17 cellular contexts compared by ENCODE assay signal in genomic region chr1:29860681-29861080, GRCh38.
DNase-seq lines count a peak whose midpoint lies in the region; ATAC-seq, FAIRE-seq and TF ChIP-seq lines count a peak whose summit lies in the region.
"Had no signal": no experiment of that assay in that cellular context is flagged by ENCODE, and none has a peak within 500 bp of the region (broad histone marks: within the 10 kb centered on the region; RNA-seq: fewer than 3 reads in every experiment).

No MANE protein-coding gene starts in this region.

- H3K18ac ChIP-seq in neuronal stem cell (ENCODE audit: low read length): no peak overlapping the region

- no peak overlapping the region for H2BK12ac ChIP-seq in neuronal stem cell (ENCODE audit: low read length)

- no peak for TF ChIP-seq POLR2A in adrenal gland (IDR thresholded peaks at IDR 0.05)

- H3K4me3 ChIP-seq in bronchial epithelial cell (ENCODE audit: low read depth, low read length) (no peak overlapping the region), neuronal stem cell (ENCODE audit: low read length in 2 of 2) (no peak overlapping the region), adrenal gland (no peak overlapping the region)
- H3K4me3 ChIP-seq: GM23338 had no signal

- no peak overlapping the region for H3K4me2 ChIP-seq in neuronal stem cell (ENCODE audit: insufficient read depth, low read length, poor library complexity, severe bottlenecking)
- H3K4me2 ChIP-seq: GM23338 had no signal

- H2AK5ac ChIP-seq in neuronal stem cell (ENCODE audit: low read depth, low read length): no peak overlapping the region

- no peak overlapping the region for H4K91ac ChIP-seq in neuronal stem cell (ENCODE audit: low read depth, low read length, poor library complexity)

- no peaks in the 10 kb centered on the region for H3K36me3 ChIP-seq in bronchial epithelial cell (ENCODE audit: control insufficient read depth, insufficient read depth, low read length)
- H3K36me3 ChIP-seq in neuronal stem cell (replicated peaks in 1 of 2; ENCODE audit: control insufficient read depth in 2 of 2, insufficient read depth in 2 of 2, low read length in 2 of 2): no peaks in the 10 kb centered on the region
- no peaks in the 10 kb centered on the region for H3K36me3 ChIP-seq in adrenal gland (replicated peaks in 1 of 2)

- H3K4ac ChIP-seq in neuronal stem cell (ENCODE audit: low read length): no peak overlapping the region

- no peak overlapping the region for H2BK5ac ChIP-seq in neuronal stem cell (ENCODE audit: low read length)

- H3K23ac ChIP-seq in neuronal stem cell (ENCODE audit: low read depth, low read length, poor library complexity): peak overlapping the region; percentile 35

- no peak overlapping the region for H2BK120ac ChIP-seq in neuronal stem cell (ENCODE audit: low read depth, low read length)

- H3K4me1 ChIP-seq in neuronal stem cell (ENCODE audit: control insufficient read depth in 2 of 2, insufficient read depth in 1 of 2, low read depth in 1 of 2, low read length in 2 of 2) (peaks cover 0 to 2% of the 10 kb centered on the region in 2 donors), adrenal gland (replicated peaks in 1 of 2) (no peaks in the 10 kb centered on the region)

- H3K79me1 ChIP-seq in neuronal stem cell (ENCODE audit: low read depth, low read length): no peaks in the 10 kb centered on the region

- in situ Hi-C loops in KBM-7 (cut with MboI; ENCODE audit: low pct_unique_long_range_greater_than_20kb, low sequenced_read_pairs): no loop called here

- H3K27me3 ChIP-seq in bronchial epithelial cell (ENCODE audit: control insufficient read depth, insufficient read depth, low read length): no peaks in the 10 kb centered on the region
- H3K27me3 ChIP-seq in neuronal stem cell (ENCODE audit: control insufficient read depth in 3 of 3, insufficient read depth in 3 of 3, low read depth in 1 of 3, low read length in 3 of 3): no peaks in the 10 kb centered on the region
- no peaks in the 10 kb centered on the region for H3K27me3 ChIP-seq in adrenal gland

- no peak overlapping the region for H3K9ac ChIP-seq in neuronal stem cell (ENCODE audit: low read depth, low read length, poor library complexity)

- H3K14ac ChIP-seq in neuronal stem cell (ENCODE audit: low read length): no peak overlapping the region

- WGBS in neuronal stem cell (ENCODE audit: extremely low coverage in 2 of 2, insufficient read length in 2 of 2, insufficient replicate concordance in 1 of 2), 2 donors: no CpG with 5 or more reads among the region's 2 CpGs
- WGBS in adrenal gland, 4 donors: 88 to 100% (median 92%) methylated on average over 2 of the region's 2 CpGs

- H3K27ac ChIP-seq in neuronal stem cell (replicated peaks; ENCODE audit: low read length) (no peak overlapping the region), adrenal gland (no peak overlapping the region)

- peak; percentile 18 for FAIRE-seq in bronchial epithelial cell (lab: Jason Lieb, UNC)
- FAIRE-seq: GM12891, GM18507 had no signal

- H2BK15ac ChIP-seq in neuronal stem cell (ENCODE audit: low read length): no peak overlapping the region

- no peak overlapping the region for H4K8ac ChIP-seq in neuronal stem cell (ENCODE audit: low read depth, low read length)

- TF ChIP-seq CTCF in bronchial epithelial cell (IDR thresholded peaks at IDR 0.05; ENCODE audit: insufficient read depth, low read length, severe bottlenecking) (no peak), adrenal gland (IDR thresholded peaks at IDR 0.05) (no peak)

- ATAC-seq in HG03432 (IDR thresholded peaks at IDR 0.05; ENCODE audit: unreplicated experiment): no peak
- ATAC-seq: GM23338, HCT116 had no signal

- intact Hi-C loops in adrenal gland (cut with DNase I): no loop called here

- H3K9me3 ChIP-seq in neuronal stem cell (replicated peaks in 1 of 2; ENCODE audit: control insufficient read depth in 2 of 2, insufficient read depth in 1 of 2, low read depth in 1 of 2, low read length in 2 of 2): peaks cover 0 to 3% of the 10 kb centered on the region in 2 donors
- no peaks in the 10 kb centered on the region for H3K9me3 ChIP-seq in adrenal gland (replicated peaks in 1 of 3)

- H2AFZ ChIP-seq in neuronal stem cell (ENCODE audit: low read length): no peak overlapping the region
- H2AFZ ChIP-seq: GM23338 had no signal

- peak; percentile 75 for DNase-seq in NCI-H69 (lab: John Stamatoyannopoulos, UW)
- no peak for DNase-seq in bronchial epithelial cell (ENCODE audit: low read depth)
- DNase-seq in neuronal stem cell (ENCODE audit: low spot score): no peak
- no peak for DNase-seq in KBM-7
- DNase-seq in adrenal gland: no peak
- DNase-seq: C1 segment of cervical spinal cord; Calu3; CD4-positive, alpha-beta memory T cell; DMS53; DMS79 treated with DMSO at 0.1 percent for 48 hours; GF-D8; H9 had no signal
